8 cellular contexts compared by ENCODE assay signal in genomic region chr3:137121704-137122314, GRCh38.
DNase-seq lines count a peak whose midpoint lies in the region; ATAC-seq, FAIRE-seq and TF ChIP-seq lines count a peak whose summit lies in the region.

No MANE protein-coding gene starts in this region.

- no peaks in the 10 kb centered on the region for H3K9me3 ChIP-seq in A549
- H3K9me3 ChIP-seq in mucosa of descending colon = no peaks in the 10 kb centered on the region
- H3K9me3 ChIP-seq in sigmoid colon = no peaks in the 10 kb centered on the region

- FAIRE-seq in A549 (lab: Jason Lieb, UNC) (no peak), bronchial epithelial cell (lab: Jason Lieb, UNC) (no peak)

- TF ChIP-seq POLR2A in A549 (IDR thresholded peaks at IDR 0.05; ENCODE audit: low read length) = no peak
- TF ChIP-seq POLR2A in sigmoid colon (IDR thresholded peaks at IDR 0.05) = no peak

- no peak overlapping the region for H3K4me2 ChIP-seq in A549

- CTCF ChIA-PET in A549 (lab: Yijun Ruan, JAX) = interaction anchor here (0.6 to 1.9 kb wide), 4 partner anchors 10 to 656 kb away, joined by 3 to 7 read pairs (median 6); no protein-coding TSS in a partner anchor

- TF ChIP-seq CTCF in A549 (IDR thresholded peaks at IDR 0.05) (peak; percentile 38; the same call in 1 of the 3 replicates), bronchial epithelial cell (IDR thresholded peaks at IDR 0.05; ENCODE audit: insufficient read depth, low read length, severe bottlenecking) (peak; percentile 70), mucosa of descending colon (IDR thresholded peaks at IDR 0.05) (peak; percentile 23), sigmoid colon (IDR thresholded peaks at IDR 0.05) (peak in 2 of 4 experiments; percentile 48 to 50)

- TF ChIP-seq RAD21 in A549 (conservative IDR thresholded peaks at IDR 0.05 in 1 of 2, IDR thresholded peaks at IDR 0.05 in 1 of 2) = peak; percentile 18 to 40; a peak in 2 of 5 replicates

- H3K4me3 ChIP-seq in A549 (no peak overlapping the region), bronchial epithelial cell (ENCODE audit: low read depth, low read length) (no peak overlapping the region), mucosa of descending colon (no peak overlapping the region), sigmoid colon (no peak overlapping the region)

- no peak overlapping the region for H3K27ac ChIP-seq in A549
- H3K27ac ChIP-seq in sigmoid colon = no peak overlapping the region

- intact Hi-C loops in mucosa of descending colon (cut with DNase I, micrococcal nuclease) = no loop called here
- intact Hi-C loops in sigmoid colon (cut with DNase I) = no loop called here

- DNase-seq in A549 (ENCODE audit: low read depth in 1 of 2, low spot score in 1 of 2) (peak in 1 of 2 experiments; percentile 64), ELR (ENCODE audit: low read depth) (peak; percentile 56), NCI-H524 treated with DMSO at 0.1 percent for 48 hours (lab: John Stamatoyannopoulos, UW) (peak; percentile 60), bronchial epithelial cell (ENCODE audit: low read depth) (peak; percentile 62), mucosa of descending colon (peak in 1 of 3 donors; percentile 28), sigmoid colon (no peak)
- DNase-seq in activated effector memory CD4-positive, alpha-beta T cell treated with anti-CD3 and anti-CD28 coated beads, Interleukin-2, amount 50 U/mL, for 16 hours = no peak

- ATAC-seq in A549 = peak; percentile 47 to 73; a peak in 4 of 6 replicates
- ATAC-seq in HG02870 (IDR thresholded peaks at IDR 0.05; ENCODE audit: unreplicated experiment) = peak; percentile 90
- ATAC-seq in mucosa of descending colon = peak; percentile 39

- 3% methylated on average over 3 of the region's 3 CpGs for WGBS in A549 (ENCODE audit: missing lambda C conversion rate)
- 35 to 41% methylated on average over 3 of the region's 3 CpGs for WGBS in sigmoid colon, 2 donors

- no peaks in the 10 kb centered on the region for H3K4me1 ChIP-seq in A549
- no peaks in the 10 kb centered on the region for H3K4me1 ChIP-seq in mucosa of descending colon (ENCODE audit: low read depth)
- H3K4me1 ChIP-seq in sigmoid colon = no peaks in the 10 kb centered on the region

- TF ChIP-seq EP300 in A549 (IDR thresholded peaks at IDR 0.05) = no peak
- TF ChIP-seq EP300 in sigmoid colon (IDR thresholded peaks at IDR 0.05) = no peak

- H3K27me3 ChIP-seq in bronchial epithelial cell (ENCODE audit: control insufficient read depth, insufficient read depth, low read length) (no peaks in the 10 kb centered on the region), sigmoid colon (no peaks in the 10 kb centered on the region)

- POLR2A ChIA-PET in A549 (lab: Yijun Ruan, JAX) = no interaction called here

- H3K36me3 ChIP-seq in bronchial epithelial cell (ENCODE audit: control insufficient read depth, insufficient read depth, low read length) (no peaks in the 10 kb centered on the region), mucosa of descending colon (ENCODE audit: low read depth) (no peaks in the 10 kb centered on the region), sigmoid colon (no peaks in the 10 kb centered on the region)

TF ChIP-seq in A549, 52 proteins besides CTCF, POLR2A, EP300 and RAD21:
- TF ChIP-seq FOXS1 (CRISPR knock-in tag; IDR thresholded peaks at IDR 0.05) (no peak), SMC3 (IDR thresholded peaks at IDR 0.05) (0 out of 3 replicates have a peak, but pooled peaks have one; percentile 6), MAFK (IDR thresholded peaks at IDR 0.05; ENCODE audit: partially characterized antibody) (peak; percentile 90)
TF ChIP-seq in A549: peak in this region for 2.

Comparison
In these comparisons a context has a peak if more than half of its experiments do, and no peak if none do; other contexts are left out.
1. ATAC-seq: peak in every context shown above with its lines; median percentile 90 in HG02870; 60 in A549; 39 in mucosa of descending colon.
2. DNase-seq: peak in ELR (single experiment), NCI-H524 treated with DMSO at 0.1 percent for 48 hours (single experiment) and bronchial epithelial cell (single experiment); none in activated effector memory CD4-positive, alpha-beta T cell treated with anti-CD3 and anti-CD28 coated beads, Interleukin-2, amount 50 U/mL, for 16 hours (single experiment) and sigmoid colon (single experiment).